Comparison of ENCODE assay signal across 1 cellular context in the genomic region with DNA sequence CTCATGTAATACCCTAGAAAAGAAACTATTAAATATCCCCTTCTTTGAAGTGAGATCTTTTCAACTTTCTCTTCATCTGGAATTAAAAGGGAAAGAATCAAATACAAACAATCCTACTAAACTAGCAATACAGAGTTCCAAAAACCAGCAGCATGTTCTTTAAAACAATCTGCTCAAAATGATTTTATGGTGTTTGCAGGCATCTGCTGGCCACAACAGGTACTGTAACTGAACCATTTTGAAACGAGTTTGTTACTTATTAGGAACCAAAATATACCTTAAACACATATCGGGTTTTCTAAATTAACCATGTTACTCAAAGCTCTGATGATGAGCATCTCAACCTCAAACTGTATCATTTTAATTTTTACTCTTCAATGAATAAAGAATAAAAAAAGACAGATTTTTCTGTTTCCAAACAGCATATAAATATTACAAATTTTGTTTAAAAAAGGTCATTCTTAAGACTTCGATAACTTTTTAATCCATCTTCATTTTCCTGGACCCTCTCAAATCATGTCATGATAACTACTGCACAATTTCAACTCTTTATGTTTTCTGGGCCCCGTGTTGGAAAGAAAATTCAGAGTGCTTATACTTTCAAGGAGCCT.
TF ChIP-seq lines count a peak whose summit lies in the region.

No MANE protein-coding gene starts in this region.

TF ChIP-seq in GM23338, 12 proteins besides CTCF, POLR2A, EP300 and RAD21 (continued from another document):
- TF ChIP-seq, protein P1, sequence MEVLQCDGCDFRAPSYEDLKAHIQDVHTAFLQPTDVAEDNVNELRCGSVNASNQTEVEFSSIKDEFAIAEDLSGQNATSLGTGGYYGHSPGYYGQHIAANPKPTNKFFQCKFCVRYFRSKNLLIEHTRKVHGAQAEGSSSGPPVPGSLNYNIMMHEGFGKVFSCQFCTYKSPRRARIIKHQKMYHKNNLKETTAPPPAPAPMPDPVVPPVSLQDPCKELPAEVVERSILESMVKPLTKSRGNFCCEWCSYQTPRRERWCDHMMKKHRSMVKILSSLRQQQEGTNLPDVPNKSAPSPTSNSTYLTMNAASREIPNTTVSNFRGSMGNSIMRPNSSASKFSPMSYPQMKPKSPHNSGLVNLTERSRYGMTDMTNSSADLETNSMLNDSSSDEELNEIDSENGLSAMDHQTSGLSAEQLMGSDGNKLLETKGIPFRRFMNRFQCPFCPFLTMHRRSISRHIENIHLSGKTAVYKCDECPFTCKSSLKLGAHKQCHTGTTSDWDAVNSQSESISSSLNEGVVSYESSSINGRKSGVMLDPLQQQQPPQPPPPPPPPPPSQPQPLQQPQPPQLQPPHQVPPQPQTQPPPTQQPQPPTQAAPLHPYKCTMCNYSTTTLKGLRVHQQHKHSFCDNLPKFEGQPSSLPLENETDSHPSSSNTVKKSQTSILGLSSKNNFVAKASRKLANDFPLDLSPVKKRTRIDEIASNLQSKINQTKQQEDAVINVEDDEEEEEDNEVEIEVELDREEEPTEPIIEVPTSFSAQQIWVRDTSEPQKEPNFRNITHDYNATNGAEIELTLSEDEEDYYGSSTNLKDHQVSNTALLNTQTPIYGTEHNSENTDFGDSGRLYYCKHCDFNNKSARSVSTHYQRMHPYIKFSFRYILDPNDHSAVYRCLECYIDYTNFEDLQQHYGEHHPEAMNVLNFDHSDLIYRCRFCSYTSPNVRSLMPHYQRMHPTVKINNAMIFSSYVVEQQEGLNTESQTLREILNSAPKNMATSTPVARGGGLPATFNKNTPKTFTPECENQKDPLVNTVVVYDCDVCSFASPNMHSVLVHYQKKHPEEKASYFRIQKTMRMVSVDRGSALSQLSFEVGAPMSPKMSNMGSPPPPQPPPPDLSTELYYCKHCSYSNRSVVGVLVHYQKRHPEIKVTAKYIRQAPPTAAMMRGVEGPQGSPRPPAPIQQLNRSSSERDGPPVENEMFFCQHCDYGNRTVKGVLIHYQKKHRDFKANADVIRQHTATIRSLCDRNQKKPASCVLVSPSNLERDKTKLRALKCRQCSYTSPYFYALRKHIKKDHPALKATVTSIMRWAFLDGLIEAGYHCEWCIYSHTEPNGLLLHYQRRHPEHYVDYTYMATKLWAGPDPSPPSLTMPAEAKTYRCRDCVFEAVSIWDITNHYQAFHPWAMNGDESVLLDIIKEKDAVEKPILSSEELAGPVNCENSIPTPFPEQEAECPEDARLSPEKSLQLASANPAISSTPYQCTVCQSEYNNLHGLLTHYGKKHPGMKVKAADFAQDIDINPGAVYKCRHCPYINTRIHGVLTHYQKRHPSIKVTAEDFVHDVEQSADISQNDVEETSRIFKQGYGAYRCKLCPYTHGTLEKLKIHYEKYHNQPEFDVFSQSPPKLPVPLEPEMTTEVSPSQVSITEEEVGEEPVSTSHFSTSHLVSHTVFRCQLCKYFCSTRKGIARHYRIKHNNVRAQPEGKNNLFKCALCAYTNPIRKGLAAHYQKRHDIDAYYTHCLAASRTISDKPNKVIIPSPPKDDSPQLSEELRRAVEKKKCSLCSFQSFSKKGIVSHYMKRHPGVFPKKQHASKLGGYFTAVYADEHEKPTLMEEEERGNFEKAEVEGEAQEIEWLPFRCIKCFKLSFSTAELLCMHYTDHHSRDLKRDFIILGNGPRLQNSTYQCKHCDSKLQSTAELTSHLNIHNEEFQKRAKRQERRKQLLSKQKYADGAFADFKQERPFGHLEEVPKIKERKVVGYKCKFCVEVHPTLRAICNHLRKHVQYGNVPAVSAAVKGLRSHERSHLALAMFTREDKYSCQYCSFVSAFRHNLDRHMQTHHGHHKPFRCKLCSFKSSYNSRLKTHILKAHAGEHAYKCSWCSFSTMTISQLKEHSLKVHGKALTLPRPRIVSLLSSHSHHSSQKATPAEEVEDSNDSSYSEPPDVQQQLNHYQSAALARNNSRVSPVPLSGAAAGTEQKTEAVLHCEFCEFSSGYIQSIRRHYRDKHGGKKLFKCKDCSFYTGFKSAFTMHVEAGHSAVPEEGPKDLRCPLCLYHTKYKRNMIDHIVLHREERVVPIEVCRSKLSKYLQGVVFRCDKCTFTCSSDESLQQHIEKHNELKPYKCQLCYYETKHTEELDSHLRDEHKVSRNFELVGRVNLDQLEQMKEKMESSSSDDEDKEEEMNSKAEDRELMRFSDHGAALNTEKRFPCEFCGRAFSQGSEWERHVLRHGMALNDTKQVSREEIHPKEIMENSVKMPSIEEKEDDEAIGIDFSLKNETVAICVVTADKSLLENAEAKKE (CRISPR knock-in tag; IDR thresholded peaks at IDR 0.05): no peak
